Comparison of ENCODE assay signal across 1 cellular context in the genomic region with DNA sequence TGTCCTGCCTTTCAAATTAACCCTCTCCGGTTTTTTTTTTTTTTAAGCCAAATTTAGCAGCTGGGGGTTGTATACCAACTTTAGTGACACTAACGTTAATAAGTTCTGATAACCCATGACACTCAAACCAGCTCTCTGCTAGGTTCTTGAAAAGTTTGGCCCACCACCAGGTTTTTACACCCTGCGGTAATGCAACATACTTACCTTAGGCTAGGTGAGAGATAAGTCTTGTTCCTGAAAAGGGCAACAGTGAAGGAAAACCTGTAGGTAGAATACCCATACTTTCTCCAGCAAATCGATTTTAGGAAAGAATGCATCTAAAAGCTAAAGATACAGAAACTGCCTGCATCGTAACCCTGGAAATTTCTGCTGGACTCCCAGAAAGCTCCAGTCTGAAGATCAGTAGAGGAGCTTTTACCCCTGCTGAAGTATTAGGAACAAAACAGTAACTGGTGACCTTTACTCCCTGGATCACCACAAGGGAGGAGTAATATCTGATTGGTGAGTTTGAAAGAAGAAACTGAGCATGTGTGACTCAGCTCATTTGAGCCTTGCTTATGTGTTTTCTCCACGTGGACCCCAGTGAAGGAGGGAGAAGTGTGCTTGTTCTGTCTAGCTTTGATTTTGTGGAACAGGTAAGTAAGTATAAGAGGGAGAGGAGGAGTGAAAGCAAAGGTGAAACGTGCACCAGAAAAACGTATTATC.
TF ChIP-seq lines count a peak whose summit lies in the region.

No MANE protein-coding gene starts in this region.

TF ChIP-seq in HepG2, 621 proteins besides CTCF, POLR2A, EP300 and RAD21 (continued from another document):
- TF ChIP-seq ZNF83 (CRISPR knock-in tag; IDR thresholded peaks at IDR 0.05; ENCODE audit: borderline replicate concordance) (no peak), SRY (CRISPR knock-in tag; IDR thresholded peaks at IDR 0.05) (no peak), GATA4 (IDR thresholded peaks at IDR 0.05; ENCODE audit: borderline replicate concordance, low read depth) (no peak), MBD4 (IDR thresholded peaks at IDR 0.05; ENCODE audit: borderline replicate concordance, low read length) (peak; percentile 86; the same call in 1 of the 2 replicates), LCORL (IDR thresholded peaks at IDR 0.05) (no peak), LCORL (CRISPR knock-in tag; IDR thresholded peaks at IDR 0.05) (peak; percentile 58), ZNF460 (CRISPR knock-in tag; IDR thresholded peaks at IDR 0.05; ENCODE audit: borderline replicate concordance) (no peak), ZNF333 (CRISPR knock-in tag; IDR thresholded peaks at IDR 0.05; ENCODE audit: borderline replicate concordance) (no peak), ZNF792 (CRISPR knock-in tag; IDR thresholded peaks at IDR 0.05) (0 out of 2 replicates have a peak, but pooled peaks have one; percentile 69), SRF (IDR thresholded peaks at IDR 0.05; ENCODE audit: low read depth, low read length) (no peak), ESRRA (CRISPR knock-in tag; IDR thresholded peaks at IDR 0.05; ENCODE audit: low read depth) (no peak), HNRNPLL (IDR thresholded peaks at IDR 0.05; ENCODE audit: low read depth, low read length, poor library complexity, severe bottlenecking) (no peak), ARID2 (CRISPR knock-in tag; IDR thresholded peaks at IDR 0.05; ENCODE audit: borderline replicate concordance) (no peak), NAIF1 (CRISPR knock-in tag; IDR thresholded peaks at IDR 0.05; ENCODE audit: borderline replicate concordance) (no peak), NONO (IDR thresholded peaks at IDR 0.05) (no peak), NONO (CRISPR knock-in tag; conservative IDR thresholded peaks at IDR 0.05) (peak; percentile 36; the same call in 1 of the 2 replicates), KLF9 (CRISPR knock-in tag; IDR thresholded peaks at IDR 0.05; ENCODE audit: low read depth) (peak; percentile 74; the same call in 1 of the 2 replicates), ZSCAN25 (CRISPR knock-in tag; IDR thresholded peaks at IDR 0.05) (no peak), ZNF660 (CRISPR knock-in tag; IDR thresholded peaks at IDR 0.05; ENCODE audit: borderline replicate concordance, low read depth) (no peak), ISL2 (CRISPR knock-in tag; IDR thresholded peaks at IDR 0.05) (no peak)
- TF ChIP-seq, protein P1, sequence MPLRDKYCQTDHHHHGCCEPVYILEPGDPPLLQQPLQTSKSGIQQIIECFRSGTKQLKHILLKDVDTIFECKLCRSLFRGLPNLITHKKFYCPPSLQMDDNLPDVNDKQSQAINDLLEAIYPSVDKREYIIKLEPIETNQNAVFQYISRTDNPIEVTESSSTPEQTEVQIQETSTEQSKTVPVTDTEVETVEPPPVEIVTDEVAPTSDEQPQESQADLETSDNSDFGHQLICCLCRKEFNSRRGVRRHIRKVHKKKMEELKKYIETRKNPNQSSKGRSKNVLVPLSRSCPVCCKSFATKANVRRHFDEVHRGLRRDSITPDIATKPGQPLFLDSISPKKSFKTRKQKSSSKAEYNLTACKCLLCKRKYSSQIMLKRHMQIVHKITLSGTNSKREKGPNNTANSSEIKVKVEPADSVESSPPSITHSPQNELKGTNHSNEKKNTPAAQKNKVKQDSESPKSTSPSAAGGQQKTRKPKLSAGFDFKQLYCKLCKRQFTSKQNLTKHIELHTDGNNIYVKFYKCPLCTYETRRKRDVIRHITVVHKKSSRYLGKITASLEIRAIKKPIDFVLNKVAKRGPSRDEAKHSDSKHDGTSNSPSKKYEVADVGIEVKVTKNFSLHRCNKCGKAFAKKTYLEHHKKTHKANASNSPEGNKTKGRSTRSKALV (CRISPR knock-in tag; IDR thresholded peaks at IDR 0.05) = 0 out of 2 replicates have a peak, but pooled peaks have one; percentile 68
- TF ChIP-seq, protein P2, sequence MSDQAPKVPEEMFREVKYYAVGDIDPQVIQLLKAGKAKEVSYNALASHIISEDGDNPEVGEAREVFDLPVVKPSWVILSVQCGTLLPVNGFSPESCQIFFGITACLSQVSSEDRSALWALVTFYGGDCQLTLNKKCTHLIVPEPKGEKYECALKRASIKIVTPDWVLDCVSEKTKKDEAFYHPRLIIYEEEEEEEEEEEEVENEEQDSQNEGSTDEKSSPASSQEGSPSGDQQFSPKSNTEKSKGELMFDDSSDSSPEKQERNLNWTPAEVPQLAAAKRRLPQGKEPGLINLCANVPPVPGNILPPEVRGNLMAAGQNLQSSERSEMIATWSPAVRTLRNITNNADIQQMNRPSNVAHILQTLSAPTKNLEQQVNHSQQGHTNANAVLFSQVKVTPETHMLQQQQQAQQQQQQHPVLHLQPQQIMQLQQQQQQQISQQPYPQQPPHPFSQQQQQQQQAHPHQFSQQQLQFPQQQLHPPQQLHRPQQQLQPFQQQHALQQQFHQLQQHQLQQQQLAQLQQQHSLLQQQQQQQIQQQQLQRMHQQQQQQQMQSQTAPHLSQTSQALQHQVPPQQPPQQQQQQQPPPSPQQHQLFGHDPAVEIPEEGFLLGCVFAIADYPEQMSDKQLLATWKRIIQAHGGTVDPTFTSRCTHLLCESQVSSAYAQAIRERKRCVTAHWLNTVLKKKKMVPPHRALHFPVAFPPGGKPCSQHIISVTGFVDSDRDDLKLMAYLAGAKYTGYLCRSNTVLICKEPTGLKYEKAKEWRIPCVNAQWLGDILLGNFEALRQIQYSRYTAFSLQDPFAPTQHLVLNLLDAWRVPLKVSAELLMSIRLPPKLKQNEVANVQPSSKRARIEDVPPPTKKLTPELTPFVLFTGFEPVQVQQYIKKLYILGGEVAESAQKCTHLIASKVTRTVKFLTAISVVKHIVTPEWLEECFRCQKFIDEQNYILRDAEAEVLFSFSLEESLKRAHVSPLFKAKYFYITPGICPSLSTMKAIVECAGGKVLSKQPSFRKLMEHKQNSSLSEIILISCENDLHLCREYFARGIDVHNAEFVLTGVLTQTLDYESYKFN (CRISPR knock-in tag; conservative IDR thresholded peaks at IDR 0.05) = peak; percentile 70
- TF ChIP-seq, protein P3, sequence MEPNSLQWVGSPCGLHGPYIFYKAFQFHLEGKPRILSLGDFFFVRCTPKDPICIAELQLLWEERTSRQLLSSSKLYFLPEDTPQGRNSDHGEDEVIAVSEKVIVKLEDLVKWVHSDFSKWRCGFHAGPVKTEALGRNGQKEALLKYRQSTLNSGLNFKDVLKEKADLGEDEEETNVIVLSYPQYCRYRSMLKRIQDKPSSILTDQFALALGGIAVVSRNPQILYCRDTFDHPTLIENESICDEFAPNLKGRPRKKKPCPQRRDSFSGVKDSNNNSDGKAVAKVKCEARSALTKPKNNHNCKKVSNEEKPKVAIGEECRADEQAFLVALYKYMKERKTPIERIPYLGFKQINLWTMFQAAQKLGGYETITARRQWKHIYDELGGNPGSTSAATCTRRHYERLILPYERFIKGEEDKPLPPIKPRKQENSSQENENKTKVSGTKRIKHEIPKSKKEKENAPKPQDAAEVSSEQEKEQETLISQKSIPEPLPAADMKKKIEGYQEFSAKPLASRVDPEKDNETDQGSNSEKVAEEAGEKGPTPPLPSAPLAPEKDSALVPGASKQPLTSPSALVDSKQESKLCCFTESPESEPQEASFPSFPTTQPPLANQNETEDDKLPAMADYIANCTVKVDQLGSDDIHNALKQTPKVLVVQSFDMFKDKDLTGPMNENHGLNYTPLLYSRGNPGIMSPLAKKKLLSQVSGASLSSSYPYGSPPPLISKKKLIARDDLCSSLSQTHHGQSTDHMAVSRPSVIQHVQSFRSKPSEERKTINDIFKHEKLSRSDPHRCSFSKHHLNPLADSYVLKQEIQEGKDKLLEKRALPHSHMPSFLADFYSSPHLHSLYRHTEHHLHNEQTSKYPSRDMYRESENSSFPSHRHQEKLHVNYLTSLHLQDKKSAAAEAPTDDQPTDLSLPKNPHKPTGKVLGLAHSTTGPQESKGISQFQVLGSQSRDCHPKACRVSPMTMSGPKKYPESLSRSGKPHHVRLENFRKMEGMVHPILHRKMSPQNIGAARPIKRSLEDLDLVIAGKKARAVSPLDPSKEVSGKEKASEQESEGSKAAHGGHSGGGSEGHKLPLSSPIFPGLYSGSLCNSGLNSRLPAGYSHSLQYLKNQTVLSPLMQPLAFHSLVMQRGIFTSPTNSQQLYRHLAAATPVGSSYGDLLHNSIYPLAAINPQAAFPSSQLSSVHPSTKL (CRISPR knock-in tag; IDR thresholded peaks at IDR 0.05) = peak; percentile 59; the same call in 1 of the 2 replicates
- TF ChIP-seq, protein P4, sequence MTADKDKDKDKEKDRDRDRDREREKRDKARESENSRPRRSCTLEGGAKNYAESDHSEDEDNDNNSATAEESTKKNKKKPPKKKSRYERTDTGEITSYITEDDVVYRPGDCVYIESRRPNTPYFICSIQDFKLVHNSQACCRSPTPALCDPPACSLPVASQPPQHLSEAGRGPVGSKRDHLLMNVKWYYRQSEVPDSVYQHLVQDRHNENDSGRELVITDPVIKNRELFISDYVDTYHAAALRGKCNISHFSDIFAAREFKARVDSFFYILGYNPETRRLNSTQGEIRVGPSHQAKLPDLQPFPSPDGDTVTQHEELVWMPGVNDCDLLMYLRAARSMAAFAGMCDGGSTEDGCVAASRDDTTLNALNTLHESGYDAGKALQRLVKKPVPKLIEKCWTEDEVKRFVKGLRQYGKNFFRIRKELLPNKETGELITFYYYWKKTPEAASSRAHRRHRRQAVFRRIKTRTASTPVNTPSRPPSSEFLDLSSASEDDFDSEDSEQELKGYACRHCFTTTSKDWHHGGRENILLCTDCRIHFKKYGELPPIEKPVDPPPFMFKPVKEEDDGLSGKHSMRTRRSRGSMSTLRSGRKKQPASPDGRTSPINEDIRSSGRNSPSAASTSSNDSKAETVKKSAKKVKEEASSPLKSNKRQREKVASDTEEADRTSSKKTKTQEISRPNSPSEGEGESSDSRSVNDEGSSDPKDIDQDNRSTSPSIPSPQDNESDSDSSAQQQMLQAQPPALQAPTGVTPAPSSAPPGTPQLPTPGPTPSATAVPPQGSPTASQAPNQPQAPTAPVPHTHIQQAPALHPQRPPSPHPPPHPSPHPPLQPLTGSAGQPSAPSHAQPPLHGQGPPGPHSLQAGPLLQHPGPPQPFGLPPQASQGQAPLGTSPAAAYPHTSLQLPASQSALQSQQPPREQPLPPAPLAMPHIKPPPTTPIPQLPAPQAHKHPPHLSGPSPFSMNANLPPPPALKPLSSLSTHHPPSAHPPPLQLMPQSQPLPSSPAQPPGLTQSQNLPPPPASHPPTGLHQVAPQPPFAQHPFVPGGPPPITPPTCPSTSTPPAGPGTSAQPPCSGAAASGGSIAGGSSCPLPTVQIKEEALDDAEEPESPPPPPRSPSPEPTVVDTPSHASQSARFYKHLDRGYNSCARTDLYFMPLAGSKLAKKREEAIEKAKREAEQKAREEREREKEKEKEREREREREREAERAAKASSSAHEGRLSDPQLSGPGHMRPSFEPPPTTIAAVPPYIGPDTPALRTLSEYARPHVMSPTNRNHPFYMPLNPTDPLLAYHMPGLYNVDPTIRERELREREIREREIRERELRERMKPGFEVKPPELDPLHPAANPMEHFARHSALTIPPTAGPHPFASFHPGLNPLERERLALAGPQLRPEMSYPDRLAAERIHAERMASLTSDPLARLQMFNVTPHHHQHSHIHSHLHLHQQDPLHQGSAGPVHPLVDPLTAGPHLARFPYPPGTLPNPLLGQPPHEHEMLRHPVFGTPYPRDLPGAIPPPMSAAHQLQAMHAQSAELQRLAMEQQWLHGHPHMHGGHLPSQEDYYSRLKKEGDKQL (CRISPR knock-in tag; IDR thresholded peaks at IDR 0.05; ENCODE audit: low read depth) = no peak
- TF ChIP-seq, protein P5, sequence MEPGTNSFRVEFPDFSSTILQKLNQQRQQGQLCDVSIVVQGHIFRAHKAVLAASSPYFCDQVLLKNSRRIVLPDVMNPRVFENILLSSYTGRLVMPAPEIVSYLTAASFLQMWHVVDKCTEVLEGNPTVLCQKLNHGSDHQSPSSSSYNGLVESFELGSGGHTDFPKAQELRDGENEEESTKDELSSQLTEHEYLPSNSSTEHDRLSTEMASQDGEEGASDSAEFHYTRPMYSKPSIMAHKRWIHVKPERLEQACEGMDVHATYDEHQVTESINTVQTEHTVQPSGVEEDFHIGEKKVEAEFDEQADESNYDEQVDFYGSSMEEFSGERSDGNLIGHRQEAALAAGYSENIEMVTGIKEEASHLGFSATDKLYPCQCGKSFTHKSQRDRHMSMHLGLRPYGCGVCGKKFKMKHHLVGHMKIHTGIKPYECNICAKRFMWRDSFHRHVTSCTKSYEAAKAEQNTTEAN (CRISPR knock-in tag; conservative IDR thresholded peaks at IDR 0.05) = 0 out of 2 replicates have a peak, but pooled peaks have one; percentile 30
